In genomic region chr2:27893031-27893430, GRCh38 we compare ENCODE assay signal across 16 cellular contexts. TPM values are rescaled to one million over a fixed set of nuclear protein-coding genes. Genes with fewer than 3 reads are reported as not detected.
A peak's percentile ranks its signal among the peaks of the same experiment; 100 is the strongest.
DNase-seq lines count a peak whose midpoint lies in the region; ATAC-seq and TF ChIP-seq lines count a peak whose summit lies in the region.
"Had no signal": no experiment of that assay in that cellular context is flagged by ENCODE, and none has a peak within 500 bp of the region (broad histone marks: within the 10 kb centered on the region; RNA-seq: fewer than 3 reads in every experiment).

No MANE protein-coding gene starts in this region.

- peaks cover 30% of the 10 kb centered on the region for H3K36me3 ChIP-seq in OCI-LY1 (ENCODE audit: insufficient read depth, low read length)
- H3K36me3 ChIP-seq: prostate gland had no signal

- H3K9me2 ChIP-seq in OCI-LY1 (ENCODE audit: low read depth, low read length): no peaks in the 10 kb centered on the region

- no peak for ATAC-seq in stimulated activated naive CD8-positive, alpha-beta T cell treated with anti-CD3 and anti-CD28 coated beads, Interleukin-15, amount 100 ng/mL, for 72 hours
- ATAC-seq in GM19467 (IDR thresholded peaks at IDR 0.05; ENCODE audit: unreplicated experiment) (no peak), GM19397 (IDR thresholded peaks at IDR 0.05; ENCODE audit: unreplicated experiment) (no peak)

- peaks cover 9% of the 10 kb centered on the region; the same call in 1 of the 2 replicates for H3F3A ChIP-seq in OCI-LY1 (ENCODE audit: insufficient read depth, low read length)

- H3K27me3 Mint-ChIP-seq in activated naive CD4-positive, alpha-beta T cell treated with anti-CD3 and anti-CD28 coated beads, Interleukin-2, amount 50 U/mL, for 24 hours: no peaks in the 10 kb centered on the region
- no peaks in the 10 kb centered on the region for H3K27me3 Mint-ChIP-seq in activated naive CD4-positive, alpha-beta T cell treated with anti-CD3 and anti-CD28 coated beads for 36 hours (ENCODE audit: low read depth)
- H3K27me3 Mint-ChIP-seq in stimulated activated naive CD8-positive, alpha-beta T cell treated with anti-CD3 and anti-CD28 coated beads, Interleukin-15, amount 100 ng/mL, for 72 hours: no peaks in the 10 kb centered on the region

- H4K20me1 ChIP-seq in OCI-LY1 (ENCODE audit: insufficient read depth, low read length): no peaks in the 10 kb centered on the region

- CTCF ChIA-PET in activated naive CD4-positive, alpha-beta T cell treated with anti-CD3 and anti-CD28 coated beads for 36 hours (lab: Charles Lee): no interaction called here

- no peak overlapping the region for H3K27ac ChIP-seq in OCI-LY1 (ENCODE audit: low read depth, low read length, poor library complexity, severe bottlenecking)
- H3K27ac ChIP-seq: epithelial cell of prostate, HL-60, KMS-11, left ventricle myocardium inferior, prostate gland had no signal

- H3K79me2 ChIP-seq in OCI-LY1 (ENCODE audit: insufficient read depth, low read length): no peaks in the 10 kb centered on the region

- peak overlapping the region; percentile 24 for H3K4me3 Mint-ChIP-seq in activated naive CD4-positive, alpha-beta T cell treated with anti-CD3 and anti-CD28 coated beads, Interleukin-2, amount 50 U/mL, for 24 hours
- no peak overlapping the region for H3K4me3 Mint-ChIP-seq in activated naive CD4-positive, alpha-beta T cell treated with anti-CD3 and anti-CD28 coated beads for 36 hours
- peak overlapping the region; percentile 1 to 96 for H3K4me3 Mint-ChIP-seq in stimulated activated naive CD8-positive, alpha-beta T cell treated with anti-CD3 and anti-CD28 coated beads, Interleukin-15, amount 100 ng/mL, for 72 hours

- no peak overlapping the region for H3K4me3 ChIP-seq in OCI-LY1 (ENCODE audit: low read depth, low read length, poor library complexity, severe bottlenecking)
- H3K4me3 ChIP-seq: left ventricle myocardium inferior, prostate gland had no signal

- no peak overlapping the region for H3K9ac ChIP-seq in OCI-LY1 (ENCODE audit: low read length)
- H3K9ac ChIP-seq: KMS-11 had no signal

- no peaks in the 10 kb centered on the region for H3K9me3 ChIP-seq in OCI-LY1 (ENCODE audit: low read length)
- H3K9me3 ChIP-seq: left ventricle myocardium inferior, prostate gland had no signal

- no peak for DNase-seq in activated naive CD4-positive, alpha-beta T cell treated with anti-CD3 and anti-CD28 coated beads for 36 hours
- DNase-seq in central memory CD4-positive, alpha-beta T cell: peak; percentile 41
- no peak for DNase-seq in stimulated activated naive CD8-positive, alpha-beta T cell treated with anti-CD3 and anti-CD28 coated beads, Interleukin-15, amount 100 ng/mL, for 72 hours
- DNase-seq in GF-D8 (lab: John Stamatoyannopoulos, UW): no peak
- DNase-seq: activated CD4-positive, CD25-positive, alpha-beta regulatory T cell; cortex of kidney; left ventricle myocardium inferior; NCI-H2171 treated with DMSO at 0.1 percent for 48 hours had no signal

- no peaks in the 10 kb centered on the region for H3K9me3 Mint-ChIP-seq in activated naive CD4-positive, alpha-beta T cell treated with anti-CD3 and anti-CD28 coated beads, Interleukin-2, amount 50 U/mL, for 24 hours
- no peaks in the 10 kb centered on the region for H3K9me3 Mint-ChIP-seq in activated naive CD4-positive, alpha-beta T cell treated with anti-CD3 and anti-CD28 coated beads for 36 hours
- H3K9me3 Mint-ChIP-seq in stimulated activated naive CD8-positive, alpha-beta T cell treated with anti-CD3 and anti-CD28 coated beads, Interleukin-15, amount 100 ng/mL, for 72 hours: no peaks in the 10 kb centered on the region

- peaks cover 38% of the 10 kb centered on the region for H3K4me1 ChIP-seq in OCI-LY1 (ENCODE audit: insufficient read depth, low read length, severe bottlenecking)
- H3K4me1 ChIP-seq: prostate gland had no signal

- peak overlapping the region; percentile 90; the same call in 1 of the 2 replicates for H3K4me2 ChIP-seq in OCI-LY1 (ENCODE audit: low read length)
- H3K4me2 ChIP-seq: KMS-11 had no signal

- no peak for TF ChIP-seq CTCF in OCI-LY1 (IDR thresholded peaks at IDR 0.05; ENCODE audit: low read length)

- intact Hi-C loops in activated naive CD4-positive, alpha-beta T cell treated with anti-CD3 and anti-CD28 coated beads for 36 hours (cut with micrococcal nuclease): loop anchor here (5.0 kb wide), 3 partner anchors 176 to 519 kb away; no protein-coding TSS in a partner anchor

- H3K36me3 Mint-ChIP-seq in activated naive CD4-positive, alpha-beta T cell treated with anti-CD3 and anti-CD28 coated beads, Interleukin-2, amount 50 U/mL, for 24 hours: peaks cover 29% of the 10 kb centered on the region
- H3K36me3 Mint-ChIP-seq in activated naive CD4-positive, alpha-beta T cell treated with anti-CD3 and anti-CD28 coated beads for 36 hours (ENCODE audit: low read depth): peaks cover 39% of the 10 kb centered on the region

- H3K27ac Mint-ChIP-seq in activated naive CD4-positive, alpha-beta T cell treated with anti-CD3 and anti-CD28 coated beads, Interleukin-2, amount 50 U/mL, for 24 hours: peak overlapping the region; percentile 72
- no peak overlapping the region for H3K27ac Mint-ChIP-seq in activated naive CD4-positive, alpha-beta T cell treated with anti-CD3 and anti-CD28 coated beads for 36 hours
- peak overlapping the region in 1 of 2 donors; percentile 84 for H3K27ac Mint-ChIP-seq in stimulated activated naive CD8-positive, alpha-beta T cell treated with anti-CD3 and anti-CD28 coated beads, Interleukin-15, amount 100 ng/mL, for 72 hours

- H3K4me1 Mint-ChIP-seq in activated naive CD4-positive, alpha-beta T cell treated with anti-CD3 and anti-CD28 coated beads, Interleukin-2, amount 50 U/mL, for 24 hours: peaks cover 73% of the 10 kb centered on the region
- H3K4me1 Mint-ChIP-seq in activated naive CD4-positive, alpha-beta T cell treated with anti-CD3 and anti-CD28 coated beads for 36 hours (ENCODE audit: low read depth): peaks cover 65% of the 10 kb centered on the region
- H3K4me1 Mint-ChIP-seq in stimulated activated naive CD8-positive, alpha-beta T cell treated with anti-CD3 and anti-CD28 coated beads, Interleukin-15, amount 100 ng/mL, for 72 hours: peaks cover 91% of the 10 kb centered on the region

- no peaks in the 10 kb centered on the region for H3K27me3 ChIP-seq in OCI-LY1 (ENCODE audit: insufficient read depth, low read length)

- no peak overlapping the region for H2AFZ ChIP-seq in OCI-LY1 (ENCODE audit: low read length)

RNA-seq across cellular contexts. Expression of gene BABAM2, which starts 2.5 kb away (rescaled TPM):
- total RNA-seq in activated naive CD4-positive, alpha-beta T cell treated with anti-CD3 and anti-CD28 coated beads for 36 hours: 10 to 100 TPM; 41.8 to 47.2 TPM

RNA-seq across cellular contexts. Expression of gene RBKS, which starts 2.8 kb away (rescaled TPM):
- total RNA-seq in activated naive CD4-positive, alpha-beta T cell treated with anti-CD3 and anti-CD28 coated beads for 36 hours: 1 to 10 TPM; 1.1 to 1.2 TPM
